16 cellular contexts compared by ENCODE assay signal in the genomic region with DNA sequence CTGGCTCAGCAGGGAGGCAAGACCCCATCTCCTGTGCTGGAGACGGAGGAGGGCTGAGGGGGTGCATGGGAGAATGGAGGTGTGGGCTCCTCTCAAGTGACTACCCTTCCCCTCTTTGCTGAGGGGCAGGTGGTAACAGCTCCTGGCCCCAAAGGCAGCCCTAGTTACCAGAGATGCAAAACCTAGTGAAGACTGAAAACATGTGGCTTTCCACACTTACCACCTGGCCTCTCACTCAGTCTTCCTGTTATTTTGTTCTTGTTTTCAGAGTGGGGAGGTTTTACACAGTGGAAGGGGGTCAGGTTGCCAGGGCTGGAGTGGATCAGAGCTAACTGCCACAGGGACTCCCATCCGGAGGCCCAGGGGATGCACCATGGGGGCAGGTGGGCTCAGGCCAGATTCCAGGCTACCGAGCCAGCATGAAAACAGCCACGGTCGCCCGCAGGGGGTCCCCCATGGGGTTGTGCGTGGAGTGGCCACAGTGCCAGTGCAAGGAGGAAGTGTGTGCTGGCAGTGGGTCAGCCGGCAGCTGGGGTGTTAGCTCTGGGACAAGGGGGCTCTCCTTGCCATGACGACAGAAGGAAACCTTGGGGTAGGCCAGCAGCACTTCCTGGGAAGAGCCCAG. TPM values are rescaled to one million over a fixed set of nuclear protein-coding genes. Genes with fewer than 3 reads are reported as not detected.
"Had no signal": no experiment of that assay in that cellular context is flagged by ENCODE, and none has a peak within 500 bp of the region (broad histone marks: within the 10 kb centered on the region; RNA-seq: fewer than 3 reads in every experiment).

No MANE protein-coding gene starts in this region.

- H3K27ac ChIP-seq: left lung, suprapubic skin had no signal

- H3K27ac Mint-ChIP-seq: nephron had no signal

- H3K4me3 Mint-ChIP-seq: nephron had no signal

- H3K9me3 ChIP-seq: suprapubic skin had no signal

- DNase-seq: activated CD8-positive, alpha-beta memory T cell treated with anti-CD3 and anti-CD28 coated beads, Interleukin-2, amount 50 U/mL, for 4 hours; activated naive CD4-positive, alpha-beta T cell; hippocampal formation; kidney; left lung; occipital lobe; stimulated activated CD4-positive, alpha-beta T cell treated with anti-CD3 and anti-CD28 coated beads, Interleukin-2, amount 100 ng/mL, for 48 hours; stimulated activated naive CD4-positive, alpha-beta T cell; T-helper 9 cell; trophoblast cell had no signal

- ATAC-seq: esophagus mucosa, left lung had no signal

- H3K36me3 ChIP-seq: left lung, suprapubic skin had no signal

- H3K4me3 ChIP-seq: left lung, suprapubic skin had no signal

- H3K4me1 ChIP-seq: left lung, suprapubic skin had no signal

RNA-seq across cellular contexts. Expression of a gene that starts 21.1 kb away (rescaled TPM):
- total RNA-seq: cardiac septum, esophagus mucosa, kidney, left lung, posterior vena cava, skeletal muscle tissue had no signal
